1 cellular context compared by ENCODE assay signal in the genomic region with DNA sequence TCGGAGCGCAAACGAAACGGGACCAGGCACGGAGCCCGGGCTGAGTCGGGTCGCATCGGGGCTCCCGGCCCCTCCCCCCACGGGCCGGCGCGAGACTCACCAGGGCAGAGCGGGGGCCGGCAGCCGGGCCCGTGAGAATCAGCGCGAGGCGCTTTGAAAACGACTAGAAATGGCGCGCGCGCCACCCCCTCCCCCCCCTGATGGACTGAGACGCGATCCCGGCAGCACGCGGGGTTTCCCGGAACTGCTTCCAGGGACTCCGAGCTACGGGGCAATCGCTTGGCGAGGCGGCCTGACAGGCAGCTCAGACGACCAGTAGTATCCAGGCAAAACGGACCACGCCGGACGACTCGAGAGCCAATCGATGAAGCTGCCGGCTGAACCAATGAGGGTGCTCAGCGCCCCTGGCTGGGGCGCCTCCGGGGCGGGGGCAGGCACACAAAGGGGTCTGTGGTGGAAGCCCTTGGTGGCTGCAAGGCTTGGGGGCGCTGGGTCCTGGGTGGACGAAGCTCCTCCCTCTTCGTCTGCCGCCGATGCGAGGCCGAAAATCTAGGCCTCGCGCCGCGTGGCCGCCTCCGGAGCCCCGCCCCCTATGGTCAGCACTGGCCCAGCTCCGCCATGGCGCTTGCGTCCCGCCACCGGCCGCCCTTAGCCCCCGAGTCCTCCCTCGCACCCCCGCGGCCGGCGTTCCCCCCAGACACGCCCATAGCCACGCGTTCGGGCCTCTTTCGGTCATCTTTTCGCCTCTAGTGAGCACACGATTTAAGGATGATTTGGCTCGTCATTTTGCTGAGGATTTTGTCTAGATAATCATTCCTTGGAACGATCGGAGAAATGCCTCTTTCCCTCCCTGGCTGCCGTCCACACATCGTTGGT.
TF ChIP-seq lines count a peak whose summit lies in the region.

A gene (minus strand): TSS at position 174 of the 876 bp plus-strand sequence. CDS start 3,276 bp downstream, outside the sequence.

TF ChIP-seq in HepG2, 621 proteins besides CTCF, POLR2A, EP300 and RAD21 (continued from another document and continues in another):
- TF ChIP-seq, protein P1, sequence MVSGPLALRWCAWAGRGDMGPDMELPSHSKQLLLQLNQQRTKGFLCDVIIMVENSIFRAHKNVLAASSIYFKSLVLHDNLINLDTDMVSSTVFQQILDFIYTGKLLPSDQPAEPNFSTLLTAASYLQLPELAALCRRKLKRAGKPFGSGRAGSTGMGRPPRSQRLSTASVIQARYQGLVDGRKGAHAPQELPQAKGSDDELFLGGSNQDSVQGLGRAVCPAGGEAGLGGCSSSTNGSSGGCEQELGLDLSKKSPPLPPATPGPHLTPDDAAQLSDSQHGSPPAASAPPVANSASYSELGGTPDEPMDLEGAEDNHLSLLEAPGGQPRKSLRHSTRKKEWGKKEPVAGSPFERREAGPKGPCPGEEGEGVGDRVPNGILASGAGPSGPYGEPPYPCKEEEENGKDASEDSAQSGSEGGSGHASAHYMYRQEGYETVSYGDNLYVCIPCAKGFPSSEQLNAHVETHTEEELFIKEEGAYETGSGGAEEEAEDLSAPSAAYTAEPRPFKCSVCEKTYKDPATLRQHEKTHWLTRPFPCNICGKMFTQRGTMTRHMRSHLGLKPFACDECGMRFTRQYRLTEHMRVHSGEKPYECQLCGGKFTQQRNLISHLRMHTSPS (CRISPR knock-in tag; IDR thresholded peaks at IDR 0.05; ENCODE audit: low read depth): no peak
- TF ChIP-seq SRSF4 (IDR thresholded peaks at IDR 0.05; ENCODE audit: low read depth, low read length, poor library complexity, severe bottlenecking) (no peak), NR2F1 (CRISPR knock-in tag; IDR thresholded peaks at IDR 0.05) (no peak; a peak in 1 of 4 replicates), ZNF558 (CRISPR knock-in tag; IDR thresholded peaks at IDR 0.05; ENCODE audit: borderline replicate concordance) (no peak), CBX1 (IDR thresholded peaks at IDR 0.05; ENCODE audit: low read depth) (no peak), POGZ (CRISPR knock-in tag; IDR thresholded peaks at IDR 0.05) (peak; percentile 63), HNF4G (IDR thresholded peaks at IDR 0.05; ENCODE audit: borderline replicate concordance, low read depth, low read length) (no peak), HNF4G (CRISPR knock-in tag; IDR thresholded peaks at IDR 0.05; ENCODE audit: borderline replicate concordance, low read depth) (no peak; the same call in 1 of the 2 replicates), ZNF782 (CRISPR knock-in tag; IDR thresholded peaks at IDR 0.05; ENCODE audit: borderline replicate concordance) (no peak), EEA1 (CRISPR knock-in tag; IDR thresholded peaks at IDR 0.05; ENCODE audit: borderline replicate concordance) (0 out of 2 replicates have a peak, but pooled peaks have one; percentile 51), ELF3 (CRISPR knock-in tag; IDR thresholded peaks at IDR 0.05) (peak; percentile 45; the same call in 1 of the 2 replicates), IKZF1 (IDR thresholded peaks at IDR 0.05) (no peak), MXI1 (IDR thresholded peaks at IDR 0.05; ENCODE audit: borderline replicate concordance, low read depth, low read length) (peak; percentile 87; the same call in 2 of the 3 replicates), ZNF44 (CRISPR knock-in tag; IDR thresholded peaks at IDR 0.05) (no peak), POLR2AphosphoS2 (IDR thresholded peaks at IDR 0.05; ENCODE audit: low read depth, low read length) (no peak), ZNF496 (CRISPR knock-in tag; IDR thresholded peaks at IDR 0.05; ENCODE audit: insufficient replicate concordance) (no peak), ZNF335 (CRISPR knock-in tag; IDR thresholded peaks at IDR 0.05) (peak; percentile 28; the same call in 1 of the 2 replicates), MYC (CRISPR knock-in tag; IDR thresholded peaks at IDR 0.05; ENCODE audit: borderline replicate concordance) (peak; percentile 96), ZNF225 (CRISPR knock-in tag; IDR thresholded peaks at IDR 0.05) (no peak), ZNF562 (CRISPR knock-in tag; IDR thresholded peaks at IDR 0.05; ENCODE audit: borderline replicate concordance) (no peak), ZNF780A (CRISPR knock-in tag; IDR thresholded peaks at IDR 0.05) (no peak), ZNF672 (CRISPR knock-in tag; IDR thresholded peaks at IDR 0.05) (no peak), ZNF326 (CRISPR knock-in tag; IDR thresholded peaks at IDR 0.05; ENCODE audit: borderline replicate concordance) (no peak), TCF7L2 (IDR thresholded peaks at IDR 0.05; ENCODE audit: low read depth, low read length) (no peak), SP5 (CRISPR knock-in tag; IDR thresholded peaks at IDR 0.05; ENCODE audit: borderline replicate concordance, low read depth) (peak; percentile 83; the same call in 1 of the 2 replicates), MATR3 (CRISPR knock-in tag; IDR thresholded peaks at IDR 0.05) (no peak), ZNF235 (CRISPR knock-in tag; IDR thresholded peaks at IDR 0.05; ENCODE audit: borderline replicate concordance) (peak; percentile 56; the same call in 1 of the 2 replicates), SALL1 (CRISPR knock-in tag; IDR thresholded peaks at IDR 0.05) (peak; percentile 83), RFX3 (CRISPR knock-in tag; IDR thresholded peaks at IDR 0.05) (no peak), JUNB (CRISPR knock-in tag; IDR thresholded peaks at IDR 0.05; ENCODE audit: borderline replicate concordance) (no peak), SAFB2 (CRISPR knock-in tag; IDR thresholded peaks at IDR 0.05; ENCODE audit: borderline replicate concordance, low read depth) (peak; percentile 67)
- TF ChIP-seq, protein P2, sequence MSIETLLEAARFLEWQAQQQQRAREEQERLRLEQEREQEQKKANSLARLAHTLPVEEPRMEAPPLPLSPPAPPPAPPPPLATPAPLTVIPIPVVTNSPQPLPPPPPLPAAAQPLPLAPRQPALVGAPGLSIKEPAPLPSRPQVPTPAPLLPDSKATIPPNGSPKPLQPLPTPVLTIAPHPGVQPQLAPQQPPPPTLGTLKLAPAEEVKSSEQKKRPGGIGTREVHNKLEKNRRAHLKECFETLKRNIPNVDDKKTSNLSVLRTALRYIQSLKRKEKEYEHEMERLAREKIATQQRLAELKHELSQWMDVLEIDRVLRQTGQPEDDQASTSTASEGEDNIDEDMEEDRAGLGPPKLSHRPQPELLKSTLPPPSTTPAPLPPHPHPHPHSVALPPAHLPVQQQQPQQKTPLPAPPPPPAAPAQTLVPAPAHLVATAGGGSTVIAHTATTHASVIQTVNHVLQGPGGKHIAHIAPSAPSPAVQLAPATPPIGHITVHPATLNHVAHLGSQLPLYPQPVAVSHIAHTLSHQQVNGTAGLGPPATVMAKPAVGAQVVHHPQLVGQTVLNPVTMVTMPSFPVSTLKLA (IDR thresholded peaks at IDR 0.05): peak; percentile 68
- TF ChIP-seq, protein P3, sequence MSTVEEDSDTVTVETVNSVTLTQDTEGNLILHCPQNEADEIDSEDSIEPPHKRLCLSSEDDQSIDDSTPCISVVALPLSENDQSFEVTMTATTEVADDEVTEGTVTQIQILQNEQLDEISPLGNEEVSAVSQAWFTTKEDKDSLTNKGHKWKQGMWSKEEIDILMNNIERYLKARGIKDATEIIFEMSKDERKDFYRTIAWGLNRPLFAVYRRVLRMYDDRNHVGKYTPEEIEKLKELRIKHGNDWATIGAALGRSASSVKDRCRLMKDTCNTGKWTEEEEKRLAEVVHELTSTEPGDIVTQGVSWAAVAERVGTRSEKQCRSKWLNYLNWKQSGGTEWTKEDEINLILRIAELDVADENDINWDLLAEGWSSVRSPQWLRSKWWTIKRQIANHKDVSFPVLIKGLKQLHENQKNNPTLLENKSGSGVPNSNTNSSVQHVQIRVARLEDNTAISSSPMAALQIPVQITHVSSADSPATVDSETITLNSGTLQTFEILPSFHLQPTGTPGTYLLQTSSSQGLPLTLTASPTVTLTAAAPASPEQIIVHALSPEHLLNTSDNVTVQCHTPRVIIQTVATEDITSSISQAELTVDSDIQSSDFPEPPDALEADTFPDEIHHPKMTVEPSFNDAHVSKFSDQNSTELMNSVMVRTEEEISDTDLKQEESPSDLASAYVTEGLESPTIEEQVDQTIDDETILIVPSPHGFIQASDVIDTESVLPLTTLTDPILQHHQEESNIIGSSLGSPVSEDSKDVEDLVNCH (CRISPR knock-in tag; IDR thresholded peaks at IDR 0.05): no peak
- TF ChIP-seq, protein P4, sequence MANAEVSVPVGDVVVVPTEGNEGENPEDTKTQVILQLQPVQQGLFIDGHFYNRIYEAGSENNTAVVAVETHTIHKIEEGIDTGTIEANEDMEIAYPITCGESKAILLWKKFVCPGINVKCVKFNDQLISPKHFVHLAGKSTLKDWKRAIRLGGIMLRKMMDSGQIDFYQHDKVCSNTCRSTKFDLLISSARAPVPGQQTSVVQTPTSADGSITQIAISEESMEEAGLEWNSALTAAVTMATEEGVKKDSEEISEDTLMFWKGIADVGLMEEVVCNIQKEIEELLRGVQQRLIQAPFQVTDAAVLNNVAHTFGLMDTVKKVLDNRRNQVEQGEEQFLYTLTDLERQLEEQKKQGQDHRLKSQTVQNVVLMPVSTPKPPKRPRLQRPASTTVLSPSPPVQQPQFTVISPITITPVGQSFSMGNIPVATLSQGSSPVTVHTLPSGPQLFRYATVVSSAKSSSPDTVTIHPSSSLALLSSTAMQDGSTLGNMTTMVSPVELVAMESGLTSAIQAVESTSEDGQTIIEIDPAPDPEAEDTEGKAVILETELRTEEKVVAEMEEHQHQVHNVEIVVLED (CRISPR knock-in tag; IDR thresholded peaks at IDR 0.05; ENCODE audit: borderline replicate concordance): peak; percentile 72
- TF ChIP-seq, protein P5, sequence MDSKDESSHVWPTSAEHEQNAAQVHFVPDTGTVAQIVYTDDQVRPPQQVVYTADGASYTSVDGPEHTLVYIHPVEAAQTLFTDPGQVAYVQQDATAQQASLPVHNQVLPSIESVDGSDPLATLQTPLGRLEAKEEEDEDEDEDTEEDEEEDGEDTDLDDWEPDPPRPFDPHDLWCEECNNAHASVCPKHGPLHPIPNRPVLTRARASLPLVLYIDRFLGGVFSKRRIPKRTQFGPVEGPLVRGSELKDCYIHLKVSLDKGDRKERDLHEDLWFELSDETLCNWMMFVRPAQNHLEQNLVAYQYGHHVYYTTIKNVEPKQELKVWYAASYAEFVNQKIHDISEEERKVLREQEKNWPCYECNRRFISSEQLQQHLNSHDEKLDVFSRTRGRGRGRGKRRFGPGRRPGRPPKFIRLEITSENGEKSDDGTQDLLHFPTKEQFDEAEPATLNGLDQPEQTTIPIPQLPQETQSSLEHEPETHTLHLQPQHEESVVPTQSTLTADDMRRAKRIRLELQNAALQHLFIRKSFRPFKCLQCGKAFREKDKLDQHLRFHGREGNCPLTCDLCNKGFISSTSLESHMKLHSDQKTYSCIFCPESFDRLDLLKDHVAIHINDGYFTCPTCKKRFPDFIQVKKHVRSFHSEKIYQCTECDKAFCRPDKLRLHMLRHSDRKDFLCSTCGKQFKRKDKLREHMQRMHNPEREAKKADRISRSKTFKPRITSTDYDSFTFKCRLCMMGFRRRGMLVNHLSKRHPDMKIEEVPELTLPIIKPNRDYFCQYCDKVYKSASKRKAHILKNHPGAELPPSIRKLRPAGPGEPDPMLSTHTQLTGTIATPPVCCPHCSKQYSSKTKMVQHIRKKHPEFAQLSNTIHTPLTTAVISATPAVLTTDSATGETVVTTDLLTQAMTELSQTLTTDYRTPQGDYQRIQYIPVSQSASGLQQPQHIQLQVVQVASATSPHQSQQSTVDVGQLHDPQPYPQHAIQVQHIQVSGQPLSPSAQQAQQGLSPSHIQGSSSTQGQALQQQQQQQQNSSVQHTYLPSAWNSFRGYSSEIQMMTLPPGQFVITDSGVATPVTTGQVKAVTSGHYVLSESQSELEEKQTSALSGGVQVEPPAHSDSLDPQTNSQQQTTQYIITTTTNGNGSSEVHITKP (CRISPR knock-in tag; IDR thresholded peaks at IDR 0.05; ENCODE audit: low read depth): peak; percentile 18; the same call in 1 of the 2 replicates
- TF ChIP-seq, protein P6, sequence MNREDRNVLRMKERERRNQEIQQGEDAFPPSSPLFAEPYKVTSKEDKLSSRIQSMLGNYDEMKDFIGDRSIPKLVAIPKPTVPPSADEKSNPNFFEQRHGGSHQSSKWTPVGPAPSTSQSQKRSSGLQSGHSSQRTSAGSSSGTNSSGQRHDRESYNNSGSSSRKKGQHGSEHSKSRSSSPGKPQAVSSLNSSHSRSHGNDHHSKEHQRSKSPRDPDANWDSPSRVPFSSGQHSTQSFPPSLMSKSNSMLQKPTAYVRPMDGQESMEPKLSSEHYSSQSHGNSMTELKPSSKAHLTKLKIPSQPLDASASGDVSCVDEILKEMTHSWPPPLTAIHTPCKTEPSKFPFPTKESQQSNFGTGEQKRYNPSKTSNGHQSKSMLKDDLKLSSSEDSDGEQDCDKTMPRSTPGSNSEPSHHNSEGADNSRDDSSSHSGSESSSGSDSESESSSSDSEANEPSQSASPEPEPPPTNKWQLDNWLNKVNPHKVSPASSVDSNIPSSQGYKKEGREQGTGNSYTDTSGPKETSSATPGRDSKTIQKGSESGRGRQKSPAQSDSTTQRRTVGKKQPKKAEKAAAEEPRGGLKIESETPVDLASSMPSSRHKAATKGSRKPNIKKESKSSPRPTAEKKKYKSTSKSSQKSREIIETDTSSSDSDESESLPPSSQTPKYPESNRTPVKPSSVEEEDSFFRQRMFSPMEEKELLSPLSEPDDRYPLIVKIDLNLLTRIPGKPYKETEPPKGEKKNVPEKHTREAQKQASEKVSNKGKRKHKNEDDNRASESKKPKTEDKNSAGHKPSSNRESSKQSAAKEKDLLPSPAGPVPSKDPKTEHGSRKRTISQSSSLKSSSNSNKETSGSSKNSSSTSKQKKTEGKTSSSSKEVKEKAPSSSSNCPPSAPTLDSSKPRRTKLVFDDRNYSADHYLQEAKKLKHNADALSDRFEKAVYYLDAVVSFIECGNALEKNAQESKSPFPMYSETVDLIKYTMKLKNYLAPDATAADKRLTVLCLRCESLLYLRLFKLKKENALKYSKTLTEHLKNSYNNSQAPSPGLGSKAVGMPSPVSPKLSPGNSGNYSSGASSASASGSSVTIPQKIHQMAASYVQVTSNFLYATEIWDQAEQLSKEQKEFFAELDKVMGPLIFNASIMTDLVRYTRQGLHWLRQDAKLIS (CRISPR knock-in tag; IDR thresholded peaks at IDR 0.05): peak; percentile 29; the same call in 1 of the 2 replicates
- TF ChIP-seq, protein P7, sequence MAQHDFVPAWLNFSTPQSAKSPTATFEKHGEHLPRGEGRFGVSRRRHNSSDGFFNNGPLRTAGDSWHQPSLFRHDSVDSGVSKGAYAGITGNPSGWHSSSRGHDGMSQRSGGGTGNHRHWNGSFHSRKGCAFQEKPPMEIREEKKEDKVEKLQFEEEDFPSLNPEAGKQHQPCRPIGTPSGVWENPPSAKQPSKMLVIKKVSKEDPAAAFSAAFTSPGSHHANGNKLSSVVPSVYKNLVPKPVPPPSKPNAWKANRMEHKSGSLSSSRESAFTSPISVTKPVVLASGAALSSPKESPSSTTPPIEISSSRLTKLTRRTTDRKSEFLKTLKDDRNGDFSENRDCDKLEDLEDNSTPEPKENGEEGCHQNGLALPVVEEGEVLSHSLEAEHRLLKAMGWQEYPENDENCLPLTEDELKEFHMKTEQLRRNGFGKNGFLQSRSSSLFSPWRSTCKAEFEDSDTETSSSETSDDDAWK (CRISPR knock-in tag; IDR thresholded peaks at IDR 0.05): no peak
- TF ChIP-seq, protein P8, sequence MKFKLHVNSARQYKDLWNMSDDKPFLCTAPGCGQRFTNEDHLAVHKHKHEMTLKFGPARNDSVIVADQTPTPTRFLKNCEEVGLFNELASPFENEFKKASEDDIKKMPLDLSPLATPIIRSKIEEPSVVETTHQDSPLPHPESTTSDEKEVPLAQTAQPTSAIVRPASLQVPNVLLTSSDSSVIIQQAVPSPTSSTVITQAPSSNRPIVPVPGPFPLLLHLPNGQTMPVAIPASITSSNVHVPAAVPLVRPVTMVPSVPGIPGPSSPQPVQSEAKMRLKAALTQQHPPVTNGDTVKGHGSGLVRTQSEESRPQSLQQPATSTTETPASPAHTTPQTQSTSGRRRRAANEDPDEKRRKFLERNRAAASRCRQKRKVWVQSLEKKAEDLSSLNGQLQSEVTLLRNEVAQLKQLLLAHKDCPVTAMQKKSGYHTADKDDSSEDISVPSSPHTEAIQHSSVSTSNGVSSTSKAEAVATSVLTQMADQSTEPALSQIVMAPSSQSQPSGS (CRISPR knock-in tag; IDR thresholded peaks at IDR 0.05): 0 out of 2 replicates have a peak, but pooled peaks have one; percentile 8
